Comparison of ENCODE assay signal across 31 cellular contexts in genomic region chr14:37900582-37900981, GRCh38.
DNase-seq lines count a peak whose midpoint lies in the region; ATAC-seq, FAIRE-seq and TF ChIP-seq lines count a peak whose summit lies in the region.
"Had no signal": no experiment of that assay in that cellular context is flagged by ENCODE, and none has a peak within 500 bp of the region (broad histone marks: within the 10 kb centered on the region; RNA-seq: fewer than 3 reads in every experiment).

No MANE protein-coding gene starts in this region.

- BruUV-seq in IMR-90 (replicated peaks; lab: Mats Ljungman, UMichigan): no TSS peak

- H3K79me1 ChIP-seq in IMR-90 (ENCODE audit: low read depth in 1 of 2, low read length in 2 of 2): no peaks in the 10 kb centered on the region

- H2BK15ac ChIP-seq in IMR-90 (ENCODE audit: low read depth, low read length): no peak overlapping the region

- H3K27me3 Mint-ChIP-seq in immature natural killer cell (ENCODE audit: low read depth in 3 of 3): peaks cover 3 to 14% (median 6%) of the 10 kb centered on the region in 3 donors
- H3K27me3 Mint-ChIP-seq: B cell had no signal

- H3K23ac ChIP-seq in IMR-90 (ENCODE audit: low read depth, low read length): no peak overlapping the region

- H4K91ac ChIP-seq in IMR-90 (ENCODE audit: insufficient read depth, low read depth, low read length): no peak overlapping the region

- CTCF ChIA-PET in IMR-90 (lab: Yijun Ruan, JAX): no interaction called here

- H4K8ac ChIP-seq in IMR-90 (ENCODE audit: low read depth in 2 of 2, low read length in 2 of 2): no peak overlapping the region

- H2BK5ac ChIP-seq in IMR-90 (ENCODE audit: low read depth, low read length, poor library complexity, severe bottlenecking): no peak overlapping the region

- H3K9me1 ChIP-seq in IMR-90 (ENCODE audit: insufficient read depth, low read length): no peaks in the 10 kb centered on the region

- H2BK120ac ChIP-seq in IMR-90 (ENCODE audit: low read depth, low read length): no peak overlapping the region

- H3K14ac ChIP-seq in IMR-90 (replicated peaks; ENCODE audit: low read depth, low read length): no peak overlapping the region

- TF ChIP-seq CTCF in IMR-90 (conservative IDR thresholded peaks at IDR 0.05; ENCODE audit: low read depth, low read length) (no peak), fibroblast of villous mesenchyme (IDR thresholded peaks at IDR 0.05; ENCODE audit: insufficient read depth, low read depth, low read length) (no peak)

- no peak overlapping the region for H3K27ac ChIP-seq in IMR-90 (ENCODE audit: insufficient read depth, low read length)
- H3K27ac ChIP-seq: C4-2B, PC-9, SJCRH30 had no signal

- no peak overlapping the region for H3K18ac ChIP-seq in IMR-90 (ENCODE audit: low read depth, low read length)

- no peak overlapping the region for H3K4me3 Mint-ChIP-seq in immature natural killer cell
- H3K4me3 Mint-ChIP-seq: B cell; CD8-positive, alpha-beta T cell; GM23338 had no signal

- peak; percentile 66 for FAIRE-seq in colon (lab: Jason Lieb, UNC)
- FAIRE-seq: GM12891, GM19239, K562 had no signal

- POLR2A ChIA-PET in IMR-90 (lab: Charles Lee; ENCODE audit: unreplicated experiment): no interaction called here

- no peak overlapping the region for H2AK5ac ChIP-seq in IMR-90 (ENCODE audit: low read depth, low read length)

- peak; percentile 38 for ATAC-seq in IMR-90 (ENCODE audit: low read depth)
- ATAC-seq: CD8-positive, alpha-beta T cell; GM23338; HCT116; K562; Right ventricle myocardium inferior; SK-N-SH treated with all-trans-retinoic acid at 6 μM for 48 hours had no signal

- no peaks in the 10 kb centered on the region for H4K20me1 ChIP-seq in IMR-90 (ENCODE audit: insufficient read depth, low read length)

- no peak overlapping the region for H3K4me2 ChIP-seq in IMR-90 (ENCODE audit: low read depth, low read length)
- H3K4me2 ChIP-seq: GM23338, PC-9 had no signal

- H3K9ac ChIP-seq in IMR-90 (ENCODE audit: low read depth, low read length): no peak overlapping the region

- H3K27ac Mint-ChIP-seq in immature natural killer cell: no peak overlapping the region
- H3K27ac Mint-ChIP-seq: B cell; CD8-positive, alpha-beta T cell; GM23338 had no signal

- no peak overlapping the region for H3K4ac ChIP-seq in IMR-90 (ENCODE audit: low read depth, low read length)

- TF ChIP-seq POLR2A in IMR-90 (IDR thresholded peaks at IDR 0.05; ENCODE audit: low read depth, low read length): no peak

- dilution Hi-C loops in IMR-90 (cut with HindIII; ENCODE audit: low sequenced_read_pairs, unreplicated experiment): no loop called here

- 0 out of 2 replicates have a peak, but pooled peaks cover 2% of the 10 kb centered on the region for H3K4me1 ChIP-seq in IMR-90 (ENCODE audit: control insufficient read depth, insufficient read depth, low read length)
- H3K4me1 ChIP-seq: Caco-2, SJCRH30 had no signal

- H3K36me3 ChIP-seq in IMR-90 (ENCODE audit: control insufficient read depth, insufficient read depth, low read length): no peaks in the 10 kb centered on the region
- H3K36me3 ChIP-seq: SJCRH30 had no signal

- H3K56ac ChIP-seq in IMR-90 (ENCODE audit: extremely low read depth, insufficient read depth, low read length): no peak overlapping the region

- intact Hi-C loops in IMR-90 (cut with micrococcal nuclease): loop anchor here (5.0 kb wide), 3 partner anchors 507 to 1117 kb away; no protein-coding TSS in a partner anchor

- no peaks in the 10 kb centered on the region for H3K4me1 Mint-ChIP-seq in immature natural killer cell
- H3K4me1 Mint-ChIP-seq: B cell had no signal

- H3K36me3 Mint-ChIP-seq in immature natural killer cell: no peaks in the 10 kb centered on the region
- H3K36me3 Mint-ChIP-seq: CD8-positive, alpha-beta T cell had no signal

- in situ Hi-C loops in IMR-90 (cut with MboI; ENCODE audit: low sequenced_read_pairs): loop anchor here (5.0 to 25.0 kb wide), 3 partner anchors 304 to 1112 kb away; partner anchors contain the start of gene SSTR1

- DNase-seq in ELR (ENCODE audit: low read depth): peak; percentile 3
- DNase-seq in IMR-90: peak; percentile 25
- peak; percentile 50 for DNase-seq in fibroblast of villous mesenchyme (ENCODE audit: low read depth)
- no peak for DNase-seq in immature natural killer cell
- DNase-seq in NCI-H2171 treated with DMSO at 0.1 percent for 48 hours (lab: John Stamatoyannopoulos, UW): no peak
- DNase-seq in OCI-M2 (lab: John Stamatoyannopoulos, UW; ENCODE audit: unreplicated experiment): no peak
- DNase-seq in GM19240 (ENCODE audit: insufficient read length, low spot score): no peak
- DNase-seq: Caco-2; CD8-positive, alpha-beta T cell; EL; GF-D8; Kasumi-1; MV-4-11; NCI-H1105; NCI-H1436 treated with DMSO at 0.1 percent for 48 hours; NCI-H187 treated with DMSO at 0.1 percent for 48 hours; NCI-H446; NCI-H524 treated with DMSO at 0.1 percent for 48 hours; NCI-H774; PC-9; SJCRH30 had no signal

- peaks cover 2% of the 10 kb centered on the region for H3K27me3 ChIP-seq in IMR-90 (ENCODE audit: control insufficient read depth, insufficient read depth, low read length)
- H3K27me3 ChIP-seq: SJCRH30 had no signal

- no peaks in the 10 kb centered on the region for H3K9me3 ChIP-seq in IMR-90 (ENCODE audit: control insufficient read depth, insufficient read depth, low read length)
- H3K9me3 ChIP-seq: Caco-2, SJCRH30 had no signal

- WGBS in IMR-90 (ENCODE audit: extremely low coverage in 2 of 2, insufficient read length in 1 of 2), 2 experiments: no CpG with 5 or more reads among the region's 1 CpG

- H2BK20ac ChIP-seq in IMR-90 (ENCODE audit: low read depth, low read length): no peak overlapping the region

- H2AK9ac ChIP-seq in IMR-90 (replicated peaks; ENCODE audit: low read depth, low read length, poor library complexity): no peak overlapping the region

- H2AFZ ChIP-seq in IMR-90 (replicated peaks; ENCODE audit: low read length, poor library complexity): no peak overlapping the region
- H2AFZ ChIP-seq: GM23338, PC-9 had no signal

- H3K9me3 Mint-ChIP-seq in immature natural killer cell: no peaks in the 10 kb centered on the region
- H3K9me3 Mint-ChIP-seq: CD8-positive, alpha-beta T cell; GM23338 had no signal

- H3K4me3 ChIP-seq in IMR-90 (ENCODE audit: insufficient read depth, low read depth, low read length) (no peak overlapping the region), fibroblast of villous mesenchyme (ENCODE audit: low read depth, low read length) (no peak overlapping the region)
- H3K4me3 ChIP-seq: GM23338, K562, PC-9, SJCRH30 had no signal

- no peak overlapping the region for H4K5ac ChIP-seq in IMR-90 (ENCODE audit: low read depth, low read length)

- no peak for TF ChIP-seq RAD21 in IMR-90 (IDR thresholded peaks at IDR 0.05; ENCODE audit: low read length)

TF ChIP-seq in IMR-90, 13 proteins besides CTCF, POLR2A, EP300 and RAD21:
- TF ChIP-seq CHD1 (IDR thresholded peaks at IDR 0.05; ENCODE audit: low read depth, low read length) (no peak), CEBPB (IDR thresholded peaks at IDR 0.05; ENCODE audit: low read depth, low read length) (peak; percentile 72)

Comparison
In these comparisons a context has a peak if more than half of its experiments do, and no peak if none do; other contexts are left out.
1. DNase-seq: peak in ELR (single experiment), IMR-90 (single experiment) and fibroblast of villous mesenchyme (single experiment); none in immature natural killer cell (0 of 3), NCI-H2171 treated with DMSO at 0.1 percent for 48 hours (single experiment), OCI-M2 (single experiment) and GM19240 (single experiment).